Comparison of ENCODE assay signal across 20 cellular contexts in the genomic region with DNA sequence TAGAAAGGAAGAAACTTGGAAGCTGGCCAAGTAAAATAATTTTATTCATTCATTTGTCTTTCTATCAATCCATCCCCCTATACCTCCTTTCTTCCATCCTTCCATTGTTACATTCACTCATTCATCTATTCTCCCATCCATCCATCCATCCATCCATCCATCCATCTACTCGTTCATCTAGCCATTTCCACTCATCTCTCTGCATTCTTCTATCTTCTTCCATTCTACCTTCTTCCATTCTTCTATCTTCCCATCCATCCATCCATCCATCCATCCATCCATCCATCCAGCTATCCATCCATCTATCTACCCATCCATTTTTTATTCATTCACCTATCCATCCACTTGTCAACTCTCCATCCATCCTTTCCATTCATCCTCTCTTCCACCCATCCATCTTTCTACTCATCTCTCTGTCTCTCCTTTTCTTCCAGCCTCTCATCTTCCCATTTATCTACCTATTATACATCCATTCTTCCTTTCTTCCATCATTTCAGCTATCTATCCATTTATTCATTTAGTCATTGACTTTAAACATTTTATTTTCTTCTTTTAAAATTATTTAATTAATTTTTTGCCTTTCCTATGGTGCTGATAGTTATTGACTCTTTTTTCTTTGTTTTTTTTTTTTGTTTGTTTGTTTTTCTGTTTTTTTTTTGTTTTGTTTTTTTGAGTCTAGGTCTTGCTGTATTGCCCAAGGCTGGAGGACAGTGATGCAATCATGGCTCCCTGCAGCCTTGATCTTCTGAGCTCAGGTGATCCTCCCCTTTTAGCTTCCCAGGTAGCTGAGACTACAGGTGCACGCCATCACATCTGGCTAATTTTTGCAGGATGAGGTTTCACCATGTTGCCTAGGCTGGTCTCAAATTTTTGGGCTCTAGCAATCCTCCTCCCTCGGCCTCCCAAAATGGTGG. TPM values are rescaled to one million over a fixed set of nuclear protein-coding genes. Genes with fewer than 3 reads are reported as not detected.
DNase-seq lines count a peak whose midpoint lies in the region; ATAC-seq, FAIRE-seq and TF ChIP-seq lines count a peak whose summit lies in the region.
"Had no signal": no experiment of that assay in that cellular context is flagged by ENCODE, and none has a peak within 500 bp of the region (broad histone marks: within the 10 kb centered on the region; RNA-seq: fewer than 3 reads in every experiment).

No MANE protein-coding gene starts in this region.

- TF ChIP-seq POLR2A in K562 (conservative IDR thresholded peaks at IDR 0.05), result no peak

- H2AFZ ChIP-seq in K562 (ENCODE audit: low read depth, low read length), result no peak overlapping the region
- H2AFZ ChIP-seq: GM23248 had no signal

- BruUV-seq in K562 (replicated peaks; lab: Mats Ljungman, UMichigan) (no TSS peak), A673 (replicated peaks; lab: Mats Ljungman, UMichigan) (no TSS peak)

- H3K27ac ChIP-seq in K562 (ENCODE audit: extremely low read depth, low read depth, low read length) (no peak overlapping the region), A673 (ENCODE audit: low read depth, low read length, poor library complexity, severe bottlenecking) (no peak overlapping the region)
- H3K27ac ChIP-seq: A549, GM23248 had no signal

- TF ChIP-seq EP300 in K562 (IDR thresholded peaks at IDR 0.05; ENCODE audit: low read length), result no peak

- POLR2A ChIA-PET in K562 (lab: Yijun Ruan, JAX) (interaction anchor here (0.7 kb wide), 1 partner anchor 723 kb away, joined by 6 read pairs; no protein-coding TSS in a partner anchor), A673 (lab: Charles Lee; ENCODE audit: low non-redundant PET) (no interaction called here)

- no peak overlapping the region for H3K4me3 ChIP-seq in K562
- H3K4me3 ChIP-seq in A673 (ENCODE audit: low read depth, low read length, poor library complexity, severe bottlenecking), result no peak overlapping the region
- H3K4me3 ChIP-seq: A549, GM23248 had no signal

- 0 out of 2 replicates have a peak, but pooled peaks cover 5% of the 10 kb centered on the region for H4K20me1 ChIP-seq in K562 (replicated peaks; ENCODE audit: control insufficient read depth, insufficient read depth, low read length)

- ATAC-seq in stimulated activated naive CD8-positive, alpha-beta T cell treated with anti-CD3 and anti-CD28 coated beads, Interleukin-15, Interleukin-2, amounts not matched to agents 100 U/mL and 50 U/mL, for 24 hours, result no peak
- ATAC-seq in K562, result no peak
- ATAC-seq in HG02678 (IDR thresholded peaks at IDR 0.05; ENCODE audit: unreplicated experiment), result no peak
- ATAC-seq in HG03135 (IDR thresholded peaks at IDR 0.05; ENCODE audit: unreplicated experiment), result no peak
- ATAC-seq: A549, HCT116 had no signal

- in situ Hi-C loops in K562 (cut with MboI), result loop anchor here (5.0 to 25.0 kb wide), 4 partner anchors 184 to 556 kb away; no protein-coding TSS in a partner anchor

- no peaks in the 10 kb centered on the region for H3K9me3 Mint-ChIP-seq in stimulated activated naive CD8-positive, alpha-beta T cell treated with anti-CD3 and anti-CD28 coated beads, Interleukin-15, Interleukin-2, amounts not matched to agents 100 ng/mL and 50 ng/mL, for 24 hours
- H3K9me3 Mint-ChIP-seq: CD4-positive, alpha-beta memory T cell; H9; HFFc6 had no signal

- peak overlapping the region; percentile 4 for H3K27ac Mint-ChIP-seq in stimulated activated naive CD8-positive, alpha-beta T cell treated with anti-CD3 and anti-CD28 coated beads, Interleukin-15, Interleukin-2, amounts not matched to agents 100 ng/mL and 50 ng/mL, for 24 hours
- H3K27ac Mint-ChIP-seq: H9, HFFc6 had no signal

- intact Hi-C loops in K562 (cut with micrococcal nuclease) (loop anchor here (5.0 kb wide), 2 partner anchors 51 to 276 kb away; no protein-coding TSS in a partner anchor), A673 (cut with micrococcal nuclease; ENCODE audit: unreplicated experiment) (no loop called here)

- DNase-seq in stimulated activated naive CD8-positive, alpha-beta T cell treated with anti-CD3 and anti-CD28 coated beads, Interleukin-15, Interleukin-2, amounts not matched to agents 100 U/mL and 50 U/mL, for 24 hours, result no peak
- DNase-seq in K562 (ENCODE audit: extremely low read depth in 1 of 4, low spot score in 3 of 4), result no peak
- no peak for DNase-seq in frontal cortex (ENCODE audit: low spot score in 2 of 2)
- no peak for DNase-seq in A673 (ENCODE audit: low spot score)
- DNase-seq: 8988T; C1 segment of cervical spinal cord; Calu3; CD4-positive, alpha-beta memory T cell; COR-L47; DMS53; DMS79 treated with DMSO at 0.1 percent for 48 hours; GM23248; H9; HFFc6 had no signal

- H3K36me3 Mint-ChIP-seq in stimulated activated naive CD8-positive, alpha-beta T cell treated with anti-CD3 and anti-CD28 coated beads, Interleukin-15, Interleukin-2, amounts not matched to agents 100 ng/mL and 50 ng/mL, for 24 hours (ENCODE audit: low read depth), result no peaks in the 10 kb centered on the region
- H3K36me3 Mint-ChIP-seq: CD4-positive, alpha-beta memory T cell had no signal

- H3K4me1 ChIP-seq in K562 (replicated peaks in 1 of 2; ENCODE audit: control insufficient read depth in 2 of 2, insufficient read depth in 2 of 2, low read length in 2 of 2), result peaks cover 0 to 4% of the 10 kb centered on the region in 2 experiments; a peak in 2 of 5 replicates
- H3K4me1 ChIP-seq in A673 (ENCODE audit: insufficient read depth, low read length, poor library complexity, severe bottlenecking), result no peaks in the 10 kb centered on the region
- H3K4me1 ChIP-seq: A549 had no signal

- CTCF ChIA-PET in K562 (lab: Yijun Ruan, JAX; ENCODE audit: low intra/inter-chr PET ratio), result interaction anchor here (0.7 kb wide), 1 partner anchor 914 kb away, joined by 3 read pairs; no protein-coding TSS in a partner anchor
- CTCF ChIA-PET in A673 (lab: Charles Lee), result interaction anchor here (0.6 to 1.2 kb wide), 3 partner anchors 10 to 178 kb away, joined by 3 to 15 read pairs (median 3); no protein-coding TSS in a partner anchor

- H3K9me1 ChIP-seq in K562 (ENCODE audit: control insufficient read depth, insufficient read depth, low read length), result no peaks in the 10 kb centered on the region

- no peaks in the 10 kb centered on the region for H3K79me2 ChIP-seq in K562 (ENCODE audit: control insufficient read depth, insufficient read depth, low read length)

- 0% methylated on average over 3 of the region's 3 CpGs for WGBS in K562 (ENCODE audit: insufficient coverage, low coverage, missing lambda C conversion rate)

- no peaks in the 10 kb centered on the region for H3K4me1 Mint-ChIP-seq in stimulated activated naive CD8-positive, alpha-beta T cell treated with anti-CD3 and anti-CD28 coated beads, Interleukin-15, Interleukin-2, amounts not matched to agents 100 ng/mL and 50 ng/mL, for 24 hours (ENCODE audit: low read depth)

- H3K9me3 ChIP-seq in K562 (replicated peaks; ENCODE audit: control insufficient read depth, insufficient read depth, low read depth, low read length) (no peaks in the 10 kb centered on the region), A673 (ENCODE audit: low read depth, low read length, poor library complexity, severe bottlenecking) (no peaks in the 10 kb centered on the region)
- H3K9me3 ChIP-seq: A549 had no signal

- FAIRE-seq in K562 (lab: Jason Lieb, UNC) (no peak), frontal cortex (lab: Jason Lieb, UNC) (peak; percentile 17)
- FAIRE-seq: A549, GM19239 had no signal

- peaks cover 25% of the 10 kb centered on the region for H3K27me3 Mint-ChIP-seq in stimulated activated naive CD8-positive, alpha-beta T cell treated with anti-CD3 and anti-CD28 coated beads, Interleukin-15, Interleukin-2, amounts not matched to agents 100 ng/mL and 50 ng/mL, for 24 hours

- no peak overlapping the region for H3K4me3 Mint-ChIP-seq in stimulated activated naive CD8-positive, alpha-beta T cell treated with anti-CD3 and anti-CD28 coated beads, Interleukin-15, Interleukin-2, amounts not matched to agents 100 ng/mL and 50 ng/mL, for 24 hours
- H3K4me3 Mint-ChIP-seq: CD4-positive, alpha-beta memory T cell; H9; HFFc6 had no signal

- no peaks in the 10 kb centered on the region for H3K36me3 ChIP-seq in K562 (ENCODE audit: control insufficient read depth, insufficient read depth, low read length)
- H3K36me3 ChIP-seq in A673 (ENCODE audit: insufficient read depth, low read length, poor library complexity, severe bottlenecking), result no peaks in the 10 kb centered on the region

- H3K9ac ChIP-seq in K562 (ENCODE audit: insufficient read depth in 1 of 2, low read depth in 2 of 2, low read length in 2 of 2), result no peak overlapping the region
- H3K9ac ChIP-seq: GM23248 had no signal

- H3K4me2 ChIP-seq in K562 (ENCODE audit: insufficient read depth, low read length), result no peak overlapping the region
- H3K4me2 ChIP-seq: A549 had no signal

- H3K27me3 ChIP-seq in K562 (ENCODE audit: control insufficient read depth in 2 of 2, insufficient read depth in 2 of 2, low read length in 2 of 2) (peaks cover 29 to 49% of the 10 kb centered on the region in 2 experiments), A673 (replicated peaks; ENCODE audit: insufficient read depth, low read depth, low read length, poor library complexity) (peaks cover 30% of the 10 kb centered on the region)

- no peak for TF ChIP-seq RAD21 in K562 (CRISPR knock-in tag; conservative IDR thresholded peaks at IDR 0.05 in 1 of 2, IDR thresholded peaks at IDR 0.05 in 1 of 2)

- no peak for TF ChIP-seq CTCF in K562 (IDR thresholded peaks at IDR 0.05 in 2 of 3, conservative IDR thresholded peaks at IDR 0.05 in 1 of 3; ENCODE audit: insufficient read depth in 2 of 3, low read depth in 1 of 3, low read length in 3 of 3)
- TF ChIP-seq CTCF in A673 (conservative IDR thresholded peaks at IDR 0.05; ENCODE audit: low read depth, low read length), result no peak

TF ChIP-seq in K562, 482 proteins besides CTCF, POLR2A, EP300 and RAD21 (continues in another document):
- TF ChIP-seq EHMT2 (IDR thresholded peaks at IDR 0.05), result 0 out of 2 replicates have a peak, but pooled peaks have one; percentile 22

RNA-seq across cellular contexts. Expression of a gene that starts 53.1 kb away (rescaled TPM):
- 34.0 and 34.5 TPM in 2 replicates for total RNA-seq in K562 (2011; cell fraction: chromatin; rRNA removed; ENCODE audit: low replicate concordance)
- 14.8 and 15.7 TPM in 2 replicates for total RNA-seq in K562 (2011; cell fraction: nucleolus; rRNA removed)
- total RNA-seq in K562 (2011; cell fraction: nucleoplasm; rRNA removed), result 12.4 and 17.1 TPM in 2 replicates
- 10.3 and 12.4 TPM in 2 replicates for total RNA-seq in K562 (2014; rRNA removed)
- 11.9 and 13.5 TPM in 2 replicates for total RNA-seq in K562 (2014; rRNA removed; fragmentation: Illumina TruSeq; extraction: Trizol)
- 12.4 and 13.8 TPM in 2 replicates for total RNA-seq in K562 (2015; rRNA removed; fragmentation: Illumina TruSeq; extraction: Trizol)
- 11.9 and 13.4 TPM in 2 replicates for total RNA-seq in K562 (2021)
- polyA plus RNA-seq in K562 (2011; rRNA removed), result 2.5 and 3.8 TPM in 2 replicates
- 3.5 and 4.1 TPM in 2 replicates for polyA plus RNA-seq in K562 (2011; cell fraction: cytosol; rRNA removed)
- 3.0 and 7.0 TPM in 2 replicates for polyA plus RNA-seq in K562 (2011; cell fraction: nucleus; rRNA removed)
- polyA plus RNA-seq in K562 (2012), result 6.0 and 6.5 TPM in 2 replicates
- 10.4 and 11.6 TPM in 2 replicates for polyA plus RNA-seq in K562 (2014; fragmentation: Illumina TruSeq; extraction: Trizol)
- polyA plus RNA-seq in K562 (2014; fragmentation: Nextera tagmentation; extraction: Ambion mirVana), result 1 to 10 TPM; 4.4 to 4.9 TPM
- polyA plus RNA-seq in K562 (2014; rRNA removed), result 7.2 and 7.6 TPM in 2 replicates
- 15.4 and 15.9 TPM in 2 replicates for polyA minus RNA-seq in K562 (2011; rRNA and poly(A)+ RNA removed)
- polyA minus RNA-seq in K562 (2011; cell fraction: cytosol; rRNA and poly(A)+ RNA removed), result 5.7 and 9.7 TPM in 2 replicates
- 9.0 and 12.0 TPM in 2 replicates for polyA minus RNA-seq in K562 (2011; cell fraction: nucleus; rRNA and poly(A)+ RNA removed)
- total RNA-seq in frontal cortex, result 13.0 TPM
- 15.4 and 19.0 TPM in 2 replicates for total RNA-seq in A673 (2021)
